Comparison of ENCODE assay signal across 13 cellular contexts in the genomic region with DNA sequence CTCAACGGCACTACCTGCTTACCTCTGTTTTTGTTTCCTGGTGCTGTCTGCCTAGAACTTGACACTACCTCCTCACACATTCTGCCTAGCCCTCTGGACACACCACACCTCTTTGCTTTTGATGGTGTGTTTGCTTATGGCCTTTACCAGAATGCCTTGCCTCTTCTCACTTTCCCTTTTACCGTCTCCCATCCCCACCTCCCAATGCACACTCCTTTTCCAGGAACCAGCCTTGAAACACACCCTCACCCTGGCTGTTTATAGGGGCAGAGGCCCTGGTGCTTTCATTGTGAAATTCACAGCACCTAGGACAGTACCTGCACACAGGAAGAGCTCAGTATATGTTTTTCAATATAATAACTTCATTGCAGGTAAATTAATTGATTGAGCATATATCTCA.
"Had no signal": no experiment of that assay in that cellular context is flagged by ENCODE, and none has a peak within 500 bp of the region (broad histone marks: within the 10 kb centered on the region; RNA-seq: fewer than 3 reads in every experiment).

No MANE protein-coding gene starts in this region.

- H3K4me3 ChIP-seq: heart left ventricle, neural progenitor cell, ovary, right atrium auricular region, sigmoid colon, skin epidermis, uterus had no signal

- H3K4me1 ChIP-seq: uterus had no signal

- H3K27me3 ChIP-seq: heart left ventricle, neural progenitor cell, ovary, right atrium auricular region, sigmoid colon, uterus had no signal

- H3K36me3 ChIP-seq: heart left ventricle, ovary, right atrium auricular region, uterus had no signal

- ATAC-seq: heart left ventricle; natural killer cell treated with Interleukin-12 subunit alpha and Interleukin-12 subunit beta and Interleukin-15 and Interleukin-18, amount 100 ng/mL, for 72 hours had no signal

- H3K27ac ChIP-seq: heart left ventricle, neural progenitor cell, ovary, right atrium auricular region, sigmoid colon, skin epidermis, uterus had no signal

- DNase-seq: foreskin melanocyte; heart left ventricle; hippocampal formation; nucleus accumbens; ovary; sigmoid colon; stimulated activated CD4-positive, alpha-beta T cell treated with anti-CD3 and anti-CD28 coated beads, Interleukin-12 subunit alpha, Interleukin-12 subunit beta, amount 100 ng/mL, for 4 hours; stimulated activated naive CD4-positive, alpha-beta T cell treated with Interleukin-2 at 50 U/mL for 16 hours; uterus had no signal

- H3K9me3 ChIP-seq: heart left ventricle, ovary, right atrium auricular region, sigmoid colon, uterus had no signal
